ENCODE assay signal across 8 cellular contexts in the genomic region with DNA sequence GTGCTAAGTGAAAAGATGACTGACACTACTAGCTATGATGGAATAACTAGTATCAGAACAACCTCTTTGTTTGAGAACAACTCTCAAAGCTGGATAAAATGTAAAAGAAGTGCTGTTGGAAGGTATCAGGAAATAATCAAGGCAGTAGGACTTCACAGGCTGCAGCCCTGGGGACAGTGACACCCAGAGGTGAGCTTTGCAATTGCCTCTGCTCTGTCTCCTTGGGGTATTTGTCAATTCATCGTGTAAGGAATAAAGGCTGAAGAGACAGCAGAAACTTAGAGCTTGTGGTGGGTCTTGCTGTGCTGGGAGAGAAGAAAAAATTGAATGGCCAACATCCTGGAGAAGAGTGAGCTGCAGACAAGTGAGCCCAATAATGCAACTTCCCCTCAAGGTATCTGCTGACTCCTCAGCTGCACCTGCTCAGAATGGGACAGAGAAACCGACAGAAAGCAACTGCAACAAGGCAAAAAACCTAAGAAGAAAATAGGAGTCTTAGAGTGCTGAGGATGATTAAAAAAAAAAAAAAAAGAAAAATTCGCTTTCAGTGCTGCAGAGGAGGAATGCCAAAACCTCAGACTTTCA.
DNase-seq lines count a peak whose midpoint lies in the region; ATAC-seq and TF ChIP-seq lines count a peak whose summit lies in the region.

No MANE protein-coding gene starts in this region.

- no peaks in the 10 kb centered on the region for H3K36me3 Mint-ChIP-seq in naive thymus-derived CD8-positive, alpha-beta T cell

- DNase-seq in DMS114 treated with DMSO at 0.1 percent for 48 hours (lab: John Stamatoyannopoulos, UW; ENCODE audit: unreplicated experiment) (peak; percentile 86), RPMI7951 (ENCODE audit: low read depth) (peak; percentile 10), fibroblast of villous mesenchyme (ENCODE audit: low read depth) (peak; percentile 19), lower leg skin (ENCODE audit: low spot score in 2 of 2) (no peak)
- no peak for DNase-seq in naive thymus-derived CD8-positive, alpha-beta T cell
- DNase-seq in stimulated activated naive CD4-positive, alpha-beta T cell treated with Interleukin-2 at 50 U/mL for 16 hours (lab: John Stamatoyannopoulos, UW) = no peak

- no peak overlapping the region for H3K4me3 Mint-ChIP-seq in naive thymus-derived CD8-positive, alpha-beta T cell

- 50 to 56% methylated on average over 3 of the region's 3 CpGs for WGBS in lower leg skin, 2 donors

- H3K4me1 Mint-ChIP-seq in naive thymus-derived CD8-positive, alpha-beta T cell = peaks cover 0 to 10% (median 3%) of the 10 kb centered on the region in 4 donors

- intact Hi-C loops in lower leg skin (cut with DNase I; ENCODE audit: low total_unique reads) = no loop called here

- no peaks in the 10 kb centered on the region for H3K9me3 Mint-ChIP-seq in naive thymus-derived CD8-positive, alpha-beta T cell

- no peak for TF ChIP-seq POLR2A in lower leg skin (IDR thresholded peaks at IDR 0.05)

- no peak overlapping the region for H3K27ac Mint-ChIP-seq in naive thymus-derived CD8-positive, alpha-beta T cell

- TF ChIP-seq CTCF in fibroblast of villous mesenchyme (IDR thresholded peaks at IDR 0.05; ENCODE audit: insufficient read depth, low read depth, low read length) (peak; percentile 71), lower leg skin (IDR thresholded peaks at IDR 0.05) (no peak)

- H3K4me3 ChIP-seq in fibroblast of villous mesenchyme (ENCODE audit: low read depth, low read length) (no peak overlapping the region), lower leg skin (ENCODE audit: low read depth, poor library complexity, severe bottlenecking) (no peak overlapping the region)

- POLR2A ChIA-PET in naive thymus-derived CD8-positive, alpha-beta T cell (lab: Charles Lee) = interaction anchor here (0.7 kb wide), 1 partner anchor 19 kb away, joined by 3 read pairs; no protein-coding TSS in a partner anchor

- H3K27me3 Mint-ChIP-seq in naive thymus-derived CD8-positive, alpha-beta T cell = peaks cover 9 to 46% (median 15%) of the 10 kb centered on the region in 5 donors

- peak; percentile 80 for ATAC-seq in GM18870 (IDR thresholded peaks at IDR 0.05; ENCODE audit: unreplicated experiment)
- peak; percentile 98 for ATAC-seq in HG03159 (IDR thresholded peaks at IDR 0.05; ENCODE audit: unreplicated experiment)
- no peak for ATAC-seq in naive thymus-derived CD8-positive, alpha-beta T cell

Comparison
In these comparisons a context has a peak if more than half of its experiments do, and no peak if none do; other contexts are left out.
1. DNase-seq: peak in DMS114 treated with DMSO at 0.1 percent for 48 hours (single experiment), RPMI7951 (single experiment) and fibroblast of villous mesenchyme (single experiment); none in lower leg skin (0 of 2), naive thymus-derived CD8-positive, alpha-beta T cell (0 of 10) and stimulated activated naive CD4-positive, alpha-beta T cell treated with Interleukin-2 at 50 U/mL for 16 hours (single experiment).
2. ATAC-seq: peak in GM18870 (single experiment) and HG03159 (single experiment); none in naive thymus-derived CD8-positive, alpha-beta T cell (0 of 2).